Comparison of ENCODE assay signal across 2 cellular contexts in the genomic region with DNA sequence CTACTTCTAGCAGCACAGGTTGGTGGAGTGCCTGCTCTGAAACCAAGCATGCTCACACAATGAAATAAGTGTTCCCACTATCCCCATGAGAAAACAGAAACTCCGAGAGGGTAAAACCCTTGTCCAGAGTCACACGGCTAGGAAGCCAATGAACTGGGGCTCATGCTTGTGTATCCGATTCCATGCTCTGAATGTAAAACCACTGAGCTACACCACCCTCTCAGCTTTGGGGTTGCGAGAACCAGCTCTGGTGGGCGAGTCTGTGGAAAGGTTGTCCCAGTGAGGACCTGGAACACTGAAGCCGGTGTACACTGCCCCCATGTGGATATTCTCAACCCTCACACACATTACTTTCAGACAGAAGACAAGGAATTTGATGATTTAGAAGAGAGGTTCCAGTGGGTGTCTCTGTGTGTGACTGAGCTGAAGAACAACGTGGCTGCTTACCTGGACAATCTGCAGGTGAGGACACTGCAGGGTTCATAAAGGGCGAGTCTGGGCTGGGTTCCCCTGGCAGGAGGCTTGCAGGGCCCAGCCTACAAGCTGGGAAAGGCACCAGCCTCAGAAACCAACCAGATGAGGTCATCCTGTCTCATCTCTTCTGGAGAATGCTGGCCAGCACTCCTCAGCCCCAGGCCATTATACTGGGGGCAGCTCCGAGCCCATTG.
TF ChIP-seq lines count a peak whose summit lies in the region.

No MANE protein-coding gene starts in this region.

TF ChIP-seq in IMR-90, 13 proteins besides CTCF, POLR2A, EP300 and RAD21:
- 0 out of 2 replicates have a peak, but pooled peaks have one; percentile 8 for TF ChIP-seq MAZ (IDR thresholded peaks at IDR 0.05; ENCODE audit: borderline replicate concordance, low read depth, low read length)
- TF ChIP-seq, protein P1, sequence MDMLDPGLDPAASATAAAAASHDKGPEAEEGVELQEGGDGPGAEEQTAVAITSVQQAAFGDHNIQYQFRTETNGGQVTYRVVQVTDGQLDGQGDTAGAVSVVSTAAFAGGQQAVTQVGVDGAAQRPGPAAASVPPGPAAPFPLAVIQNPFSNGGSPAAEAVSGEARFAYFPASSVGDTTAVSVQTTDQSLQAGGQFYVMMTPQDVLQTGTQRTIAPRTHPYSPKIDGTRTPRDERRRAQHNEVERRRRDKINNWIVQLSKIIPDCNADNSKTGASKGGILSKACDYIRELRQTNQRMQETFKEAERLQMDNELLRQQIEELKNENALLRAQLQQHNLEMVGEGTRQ (IDR thresholded peaks at IDR 0.05; ENCODE audit: low read depth, low read length), result no peak
- no peak for TF ChIP-seq MXI1 (IDR thresholded peaks at IDR 0.05; ENCODE audit: borderline replicate concordance, low read depth, low read length)
- TF ChIP-seq, protein P2, sequence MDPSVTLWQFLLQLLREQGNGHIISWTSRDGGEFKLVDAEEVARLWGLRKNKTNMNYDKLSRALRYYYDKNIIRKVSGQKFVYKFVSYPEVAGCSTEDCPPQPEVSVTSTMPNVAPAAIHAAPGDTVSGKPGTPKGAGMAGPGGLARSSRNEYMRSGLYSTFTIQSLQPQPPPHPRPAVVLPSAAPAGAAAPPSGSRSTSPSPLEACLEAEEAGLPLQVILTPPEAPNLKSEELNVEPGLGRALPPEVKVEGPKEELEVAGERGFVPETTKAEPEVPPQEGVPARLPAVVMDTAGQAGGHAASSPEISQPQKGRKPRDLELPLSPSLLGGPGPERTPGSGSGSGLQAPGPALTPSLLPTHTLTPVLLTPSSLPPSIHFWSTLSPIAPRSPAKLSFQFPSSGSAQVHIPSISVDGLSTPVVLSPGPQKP (IDR thresholded peaks at IDR 0.05; ENCODE audit: borderline replicate concordance, low read depth, low read length), result no peak
- TF ChIP-seq SMC3 (IDR thresholded peaks at IDR 0.05; ENCODE audit: low read depth, low read length), result peak; percentile 55; the same call in 1 of the 2 replicates
- no peak for TF ChIP-seq RFX5 (IDR thresholded peaks at IDR 0.05; ENCODE audit: low read depth, low read length)

TF ChIP-seq in SK-N-SH, 30 proteins besides CTCF, POLR2A, EP300 and RAD21:
- TF ChIP-seq TCF12 (IDR thresholded peaks at IDR 0.05) (0 out of 2 replicates have a peak, but pooled peaks have one; percentile 12), SMC3 (IDR thresholded peaks at IDR 0.05; ENCODE audit: low read depth, low read length) (peak; percentile 60)
- TF ChIP-seq, protein P3, sequence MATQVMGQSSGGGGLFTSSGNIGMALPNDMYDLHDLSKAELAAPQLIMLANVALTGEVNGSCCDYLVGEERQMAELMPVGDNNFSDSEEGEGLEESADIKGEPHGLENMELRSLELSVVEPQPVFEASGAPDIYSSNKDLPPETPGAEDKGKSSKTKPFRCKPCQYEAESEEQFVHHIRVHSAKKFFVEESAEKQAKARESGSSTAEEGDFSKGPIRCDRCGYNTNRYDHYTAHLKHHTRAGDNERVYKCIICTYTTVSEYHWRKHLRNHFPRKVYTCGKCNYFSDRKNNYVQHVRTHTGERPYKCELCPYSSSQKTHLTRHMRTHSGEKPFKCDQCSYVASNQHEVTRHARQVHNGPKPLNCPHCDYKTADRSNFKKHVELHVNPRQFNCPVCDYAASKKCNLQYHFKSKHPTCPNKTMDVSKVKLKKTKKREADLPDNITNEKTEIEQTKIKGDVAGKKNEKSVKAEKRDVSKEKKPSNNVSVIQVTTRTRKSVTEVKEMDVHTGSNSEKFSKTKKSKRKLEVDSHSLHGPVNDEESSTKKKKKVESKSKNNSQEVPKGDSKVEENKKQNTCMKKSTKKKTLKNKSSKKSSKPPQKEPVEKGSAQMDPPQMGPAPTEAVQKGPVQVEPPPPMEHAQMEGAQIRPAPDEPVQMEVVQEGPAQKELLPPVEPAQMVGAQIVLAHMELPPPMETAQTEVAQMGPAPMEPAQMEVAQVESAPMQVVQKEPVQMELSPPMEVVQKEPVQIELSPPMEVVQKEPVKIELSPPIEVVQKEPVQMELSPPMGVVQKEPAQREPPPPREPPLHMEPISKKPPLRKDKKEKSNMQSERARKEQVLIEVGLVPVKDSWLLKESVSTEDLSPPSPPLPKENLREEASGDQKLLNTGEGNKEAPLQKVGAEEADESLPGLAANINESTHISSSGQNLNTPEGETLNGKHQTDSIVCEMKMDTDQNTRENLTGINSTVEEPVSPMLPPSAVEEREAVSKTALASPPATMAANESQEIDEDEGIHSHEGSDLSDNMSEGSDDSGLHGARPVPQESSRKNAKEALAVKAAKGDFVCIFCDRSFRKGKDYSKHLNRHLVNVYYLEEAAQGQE (IDR thresholded peaks at IDR 0.05; ENCODE audit: low read depth, low read length), result no peak; the same call in 1 of the 2 replicates
